Comparison of ENCODE assay signal across 9 cellular contexts in genomic region chr1:109498161-109498801, GRCh38.
DNase-seq lines count a peak whose midpoint lies in the region; ATAC-seq and FAIRE-seq lines count a peak whose summit lies in the region.
"Had no signal": no experiment of that assay in that cellular context is flagged by ENCODE, and none has a peak within 500 bp of the region (broad histone marks: within the 10 kb centered on the region; RNA-seq: fewer than 3 reads in every experiment).

No MANE protein-coding gene starts in this region.

- no peak for FAIRE-seq in urothelium cell line (lab: Jason Lieb, UNC)
- FAIRE-seq: G401.6 had no signal

- H3K27ac Mint-ChIP-seq in activated naive CD8-positive, alpha-beta T cell treated with anti-CD3 and anti-CD28 coated beads, Interleukin-2, amount 50 U/mL, for 24 hours, result no peak overlapping the region

- DNase-seq in activated effector memory CD4-positive, alpha-beta T cell treated with anti-CD3 and anti-CD28 coated beads, Interleukin-2, amount 50 U/mL, for 16 hours, result peak; percentile 69
- no peak for DNase-seq in activated effector memory CD4-positive, alpha-beta T cell treated with Interleukin-2 at 50 U/mL for 16 hours
- DNase-seq in NCI-H524 (lab: John Stamatoyannopoulos, UW) (peak; percentile 90 to 93), kidney tubule cell (ENCODE audit: low spot score) (peak; percentile 50), urothelium cell line (ENCODE audit: low spot score) (peak; percentile 53)
- peak; percentile 52 for DNase-seq in activated naive CD8-positive, alpha-beta T cell treated with anti-CD3 and anti-CD28 coated beads, Interleukin-2, amount 50 U/mL, for 24 hours

- no peaks in the 10 kb centered on the region for H3K9me3 Mint-ChIP-seq in activated naive CD8-positive, alpha-beta T cell treated with anti-CD3 and anti-CD28 coated beads, Interleukin-2, amount 50 U/mL, for 24 hours

- no peak for ATAC-seq in activated naive CD8-positive, alpha-beta T cell treated with anti-CD3 and anti-CD28 coated beads, Interleukin-2, amount 50 U/mL, for 24 hours
- no peak for ATAC-seq in HG03045 (IDR thresholded peaks at IDR 0.05; ENCODE audit: unreplicated experiment)
- no peak for ATAC-seq in GM18517 (IDR thresholded peaks at IDR 0.05; ENCODE audit: unreplicated experiment)

- peaks cover 84% of the 10 kb centered on the region for H3K4me1 Mint-ChIP-seq in activated naive CD8-positive, alpha-beta T cell treated with anti-CD3 and anti-CD28 coated beads, Interleukin-2, amount 50 U/mL, for 24 hours

- peaks cover 10% of the 10 kb centered on the region for H3K36me3 Mint-ChIP-seq in activated naive CD8-positive, alpha-beta T cell treated with anti-CD3 and anti-CD28 coated beads, Interleukin-2, amount 50 U/mL, for 24 hours (ENCODE audit: low read depth)

- no peaks in the 10 kb centered on the region for H3K27me3 Mint-ChIP-seq in activated naive CD8-positive, alpha-beta T cell treated with anti-CD3 and anti-CD28 coated beads, Interleukin-2, amount 50 U/mL, for 24 hours

- no peak overlapping the region for H3K4me3 Mint-ChIP-seq in activated naive CD8-positive, alpha-beta T cell treated with anti-CD3 and anti-CD28 coated beads, Interleukin-2, amount 50 U/mL, for 24 hours
